1 cellular context compared by ENCODE assay signal in the genomic region with DNA sequence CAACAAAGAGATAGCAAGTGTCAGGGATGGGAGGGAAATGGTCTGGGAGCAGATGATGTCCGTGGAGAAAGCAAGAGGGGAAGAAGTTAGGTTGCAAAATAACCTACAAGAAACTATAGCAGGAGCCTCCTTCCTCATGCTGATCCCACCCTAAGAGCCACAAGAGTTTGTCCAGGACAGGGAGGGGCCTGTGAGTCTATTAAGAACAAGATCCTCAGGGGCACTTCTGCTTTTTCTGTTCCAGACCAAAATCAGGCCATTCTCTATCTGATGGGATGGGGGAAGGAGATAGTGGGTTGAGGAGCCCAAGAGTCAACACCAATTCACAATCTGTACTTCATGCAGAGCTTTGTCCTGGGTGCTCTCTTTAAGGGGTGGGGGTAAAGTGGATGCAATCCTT.
TF ChIP-seq lines count a peak whose summit lies in the region.

No MANE protein-coding gene starts in this region.

TF ChIP-seq in K562, 482 proteins besides CTCF, POLR2A, EP300 and RAD21:
- TF ChIP-seq SPI1 (IDR thresholded peaks at IDR 0.05; ENCODE audit: borderline replicate concordance, low read depth, low read length), result peak; percentile 92
- TF ChIP-seq ZNF311 (CRISPR knock-in tag; IDR thresholded peaks at IDR 0.05), result no peak
- no peak for TF ChIP-seq ZNF76 (CRISPR knock-in tag; IDR thresholded peaks at IDR 0.05; ENCODE audit: borderline replicate concordance)
- TF ChIP-seq RCOR1 (IDR thresholded peaks at IDR 0.05; ENCODE audit: borderline replicate concordance in 1 of 2, low read depth in 2 of 2, low read length in 2 of 2), result 0 out of 4 replicates have a peak, but pooled peaks of 1 of the 2 experiments have one; percentile 59
- no peak for TF ChIP-seq ETS2 (tag; IDR thresholded peaks at IDR 0.05; ENCODE audit: borderline replicate concordance, poor library complexity, severe bottlenecking)
TF ChIP-seq in K562: peak in this region for 2.
